8 cellular contexts compared by ENCODE assay signal in genomic region chr13:44237276-44237767, GRCh38.
DNase-seq lines count a peak whose midpoint lies in the region; ATAC-seq, FAIRE-seq and TF ChIP-seq lines count a peak whose summit lies in the region.

No MANE protein-coding gene starts in this region.

- in situ Hi-C loops in GM13977 (cut with MboI; ENCODE audit: low pct_unique_long_range_greater_than_20kb, low sequenced_read_pairs, unreplicated experiment), result no loop called here

- peaks cover 47% of the 10 kb centered on the region for H3K27me3 Mint-ChIP-seq in T-helper 17 cell

- H3K4me3 Mint-ChIP-seq in T-helper 17 cell, result no peak overlapping the region

- WGBS in pancreas, 2 donors, result 50 to 51% methylated on average over 4 of the region's 4 CpGs

- H3K36me3 Mint-ChIP-seq in T-helper 17 cell (ENCODE audit: low read depth), result no peaks in the 10 kb centered on the region

- H3K27me3 ChIP-seq in pancreas, result no peaks in the 10 kb centered on the region

- no peak for TF ChIP-seq CTCF in GM13977 (IDR thresholded peaks at IDR 0.05; ENCODE audit: extremely low read depth, insufficient read depth, missing control alignments)
- no peak for TF ChIP-seq CTCF in fibroblast of pulmonary artery (IDR thresholded peaks at IDR 0.05; ENCODE audit: low read length, missing control alignments)
- TF ChIP-seq CTCF in pancreas (IDR thresholded peaks at IDR 0.05), result no peak

- no peak overlapping the region for H3K27ac Mint-ChIP-seq in T-helper 17 cell

- H3K9me3 ChIP-seq in T-helper 17 cell (ENCODE audit: control insufficient read depth, low read length, poor library complexity, severe bottlenecking), result no peaks in the 10 kb centered on the region
- H3K9me3 ChIP-seq in pancreas, result no peaks in the 10 kb centered on the region

- DNase-seq in GM13977 (ENCODE audit: low spot score), result peak; percentile 53
- DNase-seq in T-helper 17 cell, result no peak
- DNase-seq in fibroblast of pulmonary artery (ENCODE audit: low read depth), result peak; percentile 99
- peak in 3 of 6 donors; percentile 11 to 32 (median 26) for DNase-seq in pancreas
- DNase-seq in DMS79 treated with DMSO at 0.1 percent for 48 hours (lab: John Stamatoyannopoulos, UW), result no peak
- DNase-seq in NCI-H187 treated with DMSO at 0.1 percent for 48 hours (lab: John Stamatoyannopoulos, UW), result no peak
- no peak for DNase-seq in NCI-H2029 (lab: John Stamatoyannopoulos, UW)

- peak overlapping the region in 2 of 4 donors; percentile 25 to 52 for H3K27ac ChIP-seq in pancreas

- H3K4me1 Mint-ChIP-seq in T-helper 17 cell, result no peaks in the 10 kb centered on the region

- intact Hi-C loops in pancreas (cut with DNase I), result no loop called here

- ATAC-seq in HG02623 (IDR thresholded peaks at IDR 0.05; ENCODE audit: unreplicated experiment), result peak; percentile 59
- ATAC-seq in T-helper 17 cell, result peak; percentile 40
- ATAC-seq in pancreas, result peak; percentile 36 to 85 (median 76)

- H3K4me3 ChIP-seq in fibroblast of pulmonary artery (replicated peaks; ENCODE audit: low read depth, low read length) (no peak overlapping the region), pancreas (no peak overlapping the region)

- peaks cover 0 to 8% (median 6%) of the 10 kb centered on the region in 3 donors for H3K4me1 ChIP-seq in pancreas

- peak; percentile 5 for FAIRE-seq in pancreas (lab: Jason Lieb, UNC)

- no peaks in the 10 kb centered on the region for H3K36me3 ChIP-seq in pancreas

Comparison
In these comparisons a context has a peak if more than half of its experiments do, and no peak if none do; other contexts are left out.
1. DNase-seq: peak in GM13977 (single experiment) and fibroblast of pulmonary artery (single experiment); none in T-helper 17 cell (0 of 3), DMS79 treated with DMSO at 0.1 percent for 48 hours (single experiment), NCI-H187 treated with DMSO at 0.1 percent for 48 hours (single experiment) and NCI-H2029 (single experiment).
2. Peak in every context shown above with its lines, with median percentiles within 50 percentile points of each other: ATAC-seq.